8 cellular contexts compared by ENCODE assay signal in the genomic region with DNA sequence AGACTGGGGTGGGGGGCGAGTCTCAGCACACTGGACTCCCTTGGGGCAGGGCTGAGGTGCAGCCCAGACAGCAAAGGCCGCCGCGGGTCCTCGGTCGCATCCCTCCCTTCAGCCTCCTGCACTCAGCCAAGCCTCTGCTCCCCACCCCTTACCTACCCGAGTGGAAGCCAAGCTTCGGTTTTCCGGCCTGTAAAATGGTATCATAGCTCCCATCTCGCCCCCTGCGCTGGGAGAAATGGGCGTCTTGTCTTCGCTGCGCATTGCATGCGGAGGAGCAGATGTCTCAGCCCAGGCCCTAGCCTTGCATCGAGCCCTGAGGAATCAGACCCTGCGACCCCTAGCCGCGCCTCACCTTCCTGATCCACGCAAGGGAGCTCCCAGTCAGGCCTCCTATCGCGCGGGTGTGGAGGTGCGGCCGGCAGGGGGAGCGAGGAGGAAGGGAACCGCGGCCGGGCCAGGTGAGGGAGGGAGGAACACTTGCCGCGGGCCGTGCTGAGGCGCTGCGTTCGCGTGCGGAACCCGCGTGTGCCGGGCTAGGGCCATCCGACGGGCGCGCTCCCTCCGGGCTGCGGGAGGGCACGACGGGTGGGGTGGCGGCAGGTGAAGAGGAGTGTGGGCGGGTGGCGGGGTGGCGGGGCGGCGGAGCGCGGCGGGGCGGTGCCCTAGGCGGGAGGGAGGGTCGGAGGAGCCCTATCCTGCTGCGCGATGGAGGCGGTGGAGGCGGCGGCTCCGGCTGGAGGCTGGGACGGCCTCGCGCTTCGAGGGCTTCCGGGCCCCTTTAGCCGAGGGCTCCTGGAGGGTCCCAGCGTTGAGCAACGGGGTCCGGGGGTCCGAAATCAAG. TPM values are rescaled to one million over a fixed set of nuclear protein-coding genes. Genes with fewer than 3 reads are reported as not detected.
DNase-seq lines count a peak whose midpoint lies in the region; ATAC-seq lines count a peak whose summit lies in the region.

No MANE protein-coding gene starts in this region.

- no peaks in the 10 kb centered on the region for H3K36me3 Mint-ChIP-seq in activated naive CD8-positive, alpha-beta T cell treated with anti-CD3 and anti-CD28 coated beads, Interleukin-2, amount 10 ng/mL, durations not matched to agents 7 days and 5 days
- peaks cover 0 to 7% (median 5%) of the 10 kb centered on the region in 3 donors for H3K36me3 Mint-ChIP-seq in immature natural killer cell

- H3K9me3 ChIP-seq in SK-N-MC (ENCODE audit: low read depth, low read length), result no peaks in the 10 kb centered on the region

- POLR2A ChIA-PET in activated naive CD8-positive, alpha-beta T cell treated with anti-CD3 and anti-CD28 coated beads, Interleukin-2, amount 10 ng/mL, durations not matched to agents 7 days and 5 days (lab: Charles Lee), result no interaction called here

- no peaks in the 10 kb centered on the region for H3K36me3 ChIP-seq in SK-N-MC (ENCODE audit: insufficient read depth, low read length)

- no peak overlapping the region for H3K27ac Mint-ChIP-seq in activated naive CD8-positive, alpha-beta T cell treated with anti-CD3 and anti-CD28 coated beads, Interleukin-2, amount 10 ng/mL, durations not matched to agents 7 days and 5 days
- H3K27ac Mint-ChIP-seq in immature natural killer cell, result no peak overlapping the region

- peak overlapping the region; percentile 53 for H3K4me3 Mint-ChIP-seq in activated naive CD8-positive, alpha-beta T cell treated with anti-CD3 and anti-CD28 coated beads, Interleukin-2, amount 10 ng/mL, durations not matched to agents 7 days and 5 days
- peak overlapping the region in 3 of 5 donors; percentile 36 to 52 (median 38) for H3K4me3 Mint-ChIP-seq in immature natural killer cell

- intact Hi-C loops in posterior vena cava (cut with DNase I), result no loop called here

- H3K27me3 Mint-ChIP-seq in activated naive CD8-positive, alpha-beta T cell treated with anti-CD3 and anti-CD28 coated beads, Interleukin-2, amount 10 ng/mL, durations not matched to agents 7 days and 5 days, result peaks cover 55% of the 10 kb centered on the region
- H3K27me3 Mint-ChIP-seq in immature natural killer cell (ENCODE audit: low read depth in 3 of 3), result peaks cover 21 to 25% (median 21%) of the 10 kb centered on the region in 3 donors

- peak; percentile 75 for ATAC-seq in activated naive CD8-positive, alpha-beta T cell treated with anti-CD3 and anti-CD28 coated beads, Interleukin-2, amount 10 ng/mL, durations not matched to agents 7 days and 5 days (ENCODE audit: low read depth)
- no peak for ATAC-seq in HG02885 (IDR thresholded peaks at IDR 0.05; ENCODE audit: poor library complexity, unreplicated experiment)

- H3K27ac ChIP-seq in SK-N-MC, result no peak overlapping the region

- DNase-seq in 8988T, result peak; percentile 98
- peak; percentile 79 for DNase-seq in GM19238 (ENCODE audit: insufficient read length, low spot score)
- DNase-seq in SK-N-MC (ENCODE audit: low read depth, low spot score), result no peak
- peak; percentile 81 for DNase-seq in activated naive CD8-positive, alpha-beta T cell treated with anti-CD3 and anti-CD28 coated beads, Interleukin-2, amount 10 ng/mL, durations not matched to agents 7 days and 5 days
- peak in 1 of 3 donors; percentile 24 for DNase-seq in immature natural killer cell
- peak; percentile 14 for DNase-seq in stimulated activated CD8-positive, alpha-beta memory T cell treated with anti-CD3 and anti-CD28 coated beads, Interleukin-12 subunit alpha, Interleukin-12 subunit beta, amount 100 ng/mL, for 24 hours (ENCODE audit: extremely low read depth)
- DNase-seq in posterior vena cava (ENCODE audit: low spot score), result no peak

- H3K4me3 ChIP-seq in SK-N-MC, result peak overlapping the region; percentile 36; the same call in 1 of the 2 replicates

- no peaks in the 10 kb centered on the region for H3K9me3 Mint-ChIP-seq in activated naive CD8-positive, alpha-beta T cell treated with anti-CD3 and anti-CD28 coated beads, Interleukin-2, amount 10 ng/mL, durations not matched to agents 7 days and 5 days
- H3K9me3 Mint-ChIP-seq in immature natural killer cell, result peaks cover 0 to 2% (median 0%) of the 10 kb centered on the region in 6 donors

- peaks cover 17% of the 10 kb centered on the region for H3K4me1 Mint-ChIP-seq in activated naive CD8-positive, alpha-beta T cell treated with anti-CD3 and anti-CD28 coated beads, Interleukin-2, amount 10 ng/mL, durations not matched to agents 7 days and 5 days
- H3K4me1 Mint-ChIP-seq in immature natural killer cell, result peaks cover 17 to 18% of the 10 kb centered on the region in 2 donors

- H3K9ac ChIP-seq in SK-N-MC (ENCODE audit: insufficient read length), result no peak overlapping the region

RNA-seq across cellular contexts. Expression of gene TBX1, which starts 4.1 kb away (rescaled TPM):
- under 1 TPM; 0.37 to 0.47 TPM for total RNA-seq in activated naive CD8-positive, alpha-beta T cell treated with anti-CD3 and anti-CD28 coated beads, Interleukin-2, amount 10 ng/mL, durations not matched to agents 7 days and 5 days
- polyA plus RNA-seq in immature natural killer cell, result under 1 TPM in 1 of 3 donors, not detected in 2; 0.12 TPM
- 1 to 10 TPM; 7.5 to 8.1 TPM for total RNA-seq in posterior vena cava

RNA-seq across cellular contexts. Expression of gene GP1BB, which starts 33.2 kb away (rescaled TPM):
- not detected for total RNA-seq in activated naive CD8-positive, alpha-beta T cell treated with anti-CD3 and anti-CD28 coated beads, Interleukin-2, amount 10 ng/mL, durations not matched to agents 7 days and 5 days
- polyA plus RNA-seq in immature natural killer cell, result 10 to 100 TPM in 1 of 3 donors, under 1 TPM in 2; 0.53 to 10.1 (median 0.95) TPM
- under 1 TPM in 1 of 2 donors, not detected in 1; 0.83 TPM for total RNA-seq in posterior vena cava

RNA-seq across cellular contexts. Expression of gene SEPTIN5, which starts 42.2 kb away (rescaled TPM):
- total RNA-seq in activated naive CD8-positive, alpha-beta T cell treated with anti-CD3 and anti-CD28 coated beads, Interleukin-2, amount 10 ng/mL, durations not matched to agents 7 days and 5 days, result not detected
- 1 to 10 TPM in 1 of 3 donors, under 1 TPM in 1, not detected in 1; 0.36 to 2.2 TPM for polyA plus RNA-seq in immature natural killer cell
- 10 to 100 TPM; 22.9 to 29.8 TPM for total RNA-seq in posterior vena cava

Comparison
In these comparisons a context has a peak if more than half of its experiments do, and no peak if none do; other contexts are left out.
1. DNase-seq: peak in 8988T (single experiment), GM19238 (single experiment), activated naive CD8-positive, alpha-beta T cell treated with anti-CD3 and anti-CD28 coated beads, Interleukin-2, amount 10 ng/mL, durations not matched to agents 7 days and 5 days (single experiment) and stimulated activated CD8-positive, alpha-beta memory T cell treated with anti-CD3 and anti-CD28 coated beads, Interleukin-12 subunit alpha, Interleukin-12 subunit beta, amount 100 ng/mL, for 24 hours (single experiment); none in SK-N-MC (single experiment) and posterior vena cava (single experiment).
2. RNA of gene TBX1, which starts 4.1 kb away (total RNA-seq): 7.5 to 8.1 TPM in posterior vena cava; 0.37 to 0.47 TPM in activated naive CD8-positive, alpha-beta T cell treated with anti-CD3 and anti-CD28 coated beads, Interleukin-2, amount 10 ng/mL, durations not matched to agents 7 days and 5 days; every median in the first group is over 4 times any median in the second.
3. RNA of gene SEPTIN5, which starts 42.2 kb away (total RNA-seq): 22.9 to 29.8 TPM in posterior vena cava; not detected in activated naive CD8-positive, alpha-beta T cell treated with anti-CD3 and anti-CD28 coated beads, Interleukin-2, amount 10 ng/mL, durations not matched to agents 7 days and 5 days; every median in the first group is over 10 times any median in the second.